ENCODE assay signal across 8 cellular contexts in the genomic region with DNA sequence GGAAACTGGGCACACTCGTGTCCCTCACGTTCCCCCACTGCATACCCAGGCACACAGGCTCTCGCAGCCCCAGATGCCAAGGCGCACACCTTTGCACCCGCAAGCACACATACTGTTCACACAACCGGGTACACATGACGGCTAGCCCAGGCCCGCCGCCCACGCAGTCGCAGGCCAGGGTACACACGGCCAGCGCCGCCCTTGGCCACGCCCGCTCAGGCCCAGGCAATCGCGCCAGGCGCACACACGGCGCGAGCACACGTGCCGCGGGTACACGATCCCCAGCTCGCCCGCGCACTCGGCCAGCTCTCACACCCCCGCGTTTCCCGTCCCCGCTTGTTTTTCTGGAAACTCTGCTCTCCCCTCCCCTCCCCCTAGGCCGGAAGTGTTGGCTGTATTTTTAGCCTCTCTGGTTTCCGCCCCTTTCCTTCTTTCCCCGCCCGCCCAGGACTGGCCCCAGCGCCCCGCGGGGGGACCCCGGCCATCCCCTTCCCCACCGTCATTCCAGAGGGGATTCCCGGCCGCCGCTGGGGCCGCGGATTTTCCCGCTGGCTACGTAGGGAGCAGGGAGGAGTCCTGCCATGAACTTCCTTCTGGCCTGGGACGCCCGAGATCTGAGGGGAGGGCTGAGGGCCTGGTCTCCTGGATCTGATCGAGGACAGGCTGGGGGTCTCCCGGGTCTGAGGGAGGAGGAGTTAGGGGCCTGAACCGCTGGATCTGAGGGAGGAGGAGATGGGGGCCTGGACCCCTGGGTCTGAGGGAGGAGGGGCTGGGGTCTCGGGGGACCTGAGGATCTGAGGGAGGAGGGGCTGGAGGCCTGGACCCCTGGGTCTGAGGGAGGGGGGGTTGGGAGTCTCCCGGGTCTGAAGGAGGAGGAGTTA. TPM values are rescaled to one million over a fixed set of nuclear protein-coding genes. Genes with fewer than 3 reads are reported as not detected.
A peak's percentile ranks its signal among the peaks of the same experiment; 100 is the strongest.
DNase-seq lines count a peak whose midpoint lies in the region; ATAC-seq, FAIRE-seq and TF ChIP-seq lines count a peak whose summit lies in the region.

No MANE protein-coding gene starts in this region.

- no peaks in the 10 kb centered on the region for H3K9me3 Mint-ChIP-seq in nephron progenitor cell

- peak overlapping the region; percentile 99 for H3K27ac Mint-ChIP-seq in nephron progenitor cell

- FAIRE-seq in A549 (lab: Jason Lieb, UNC): no peak
- peak; percentile 84 for FAIRE-seq in GM18507 (lab: Jason Lieb, UNC)

- no peak for TF ChIP-seq RAD21 in A549 (conservative IDR thresholded peaks at IDR 0.05 in 1 of 2, IDR thresholded peaks at IDR 0.05 in 1 of 2)

- CTCF ChIA-PET in A549 (lab: Yijun Ruan, JAX): interaction anchor here (1.0 to 21.4 kb wide), 9 partner anchors 8 to 1169 kb away, joined by 3 to 484 read pairs (median 6); a partner anchor contains a TSS

- H3K4me3 Mint-ChIP-seq in nephron progenitor cell: peak overlapping the region; percentile 84

- POLR2A ChIA-PET in A549 (lab: Yijun Ruan, JAX): interaction anchor here (0.5 to 9.4 kb wide), 9 partner anchors 8 to 61 kb away, joined by 3 to 140 read pairs (median 7); a partner anchor contains a TSS

- DNase-seq in A549 (ENCODE audit: low read depth in 1 of 2, low spot score in 1 of 2) (peak; percentile 75 to 91), GM18507 (ENCODE audit: extremely low spot score, insufficient read length, low read depth) (peak; percentile 44), HuH-7 (ENCODE audit: low spot score) (peak; percentile 74), activated gamma-delta T cell treated with Interleukin-2 at 50 U/mL for 16 hours (peak; percentile 84), fibroblast of villous mesenchyme (ENCODE audit: low read depth) (peak; percentile 94), nephron progenitor cell (peak; percentile 80)
- DNase-seq in stimulated activated naive CD8-positive, alpha-beta T cell treated with anti-CD3 and anti-CD28 coated beads, Interleukin-15, Interleukin-2, amounts not matched to agents 100 U/mL and 50 U/mL, for 24 hours: peak; percentile 88

- H3K27me3 Mint-ChIP-seq in nephron progenitor cell (ENCODE audit: low read depth, poor library complexity): peaks cover 4% of the 10 kb centered on the region

- ATAC-seq in A549: peak; percentile 5 to 25
- peak; percentile 1 for ATAC-seq in stimulated activated naive CD8-positive, alpha-beta T cell treated with anti-CD3 and anti-CD28 coated beads, Interleukin-15, Interleukin-2, amounts not matched to agents 100 U/mL and 50 U/mL, for 24 hours

- peak overlapping the region; percentile 94 to 99 for H3K27ac ChIP-seq in A549

- H3K4me1 Mint-ChIP-seq in nephron progenitor cell: peaks cover 66% of the 10 kb centered on the region

- TF ChIP-seq CTCF in A549 (IDR thresholded peaks at IDR 0.05): no peak
- TF ChIP-seq CTCF in fibroblast of villous mesenchyme (IDR thresholded peaks at IDR 0.05; ENCODE audit: insufficient read depth, low read depth, low read length): no peak
- TF ChIP-seq CTCF in nephron progenitor cell (IDR thresholded peaks at IDR 0.05): no peak

- TF ChIP-seq POLR2A in A549 (IDR thresholded peaks at IDR 0.05; ENCODE audit: low read length): peak; percentile 41; the same call in 1 of the 2 replicates
- peak; percentile 71 for TF ChIP-seq POLR2A in Raji (IDR thresholded peaks at IDR 0.05; ENCODE audit: insufficient read depth, low read depth, low read length)

- H3K4me3 ChIP-seq in A549 (peak overlapping the region; percentile 43), fibroblast of villous mesenchyme (ENCODE audit: low read depth, low read length) (peak overlapping the region; percentile 44)

- no peaks in the 10 kb centered on the region for H3K9me3 ChIP-seq in A549

- WGBS in A549 (ENCODE audit: missing lambda C conversion rate): 2% methylated on average over 52 of the region's 57 CpGs

- H3K4me1 ChIP-seq in A549: peaks cover 82% of the 10 kb centered on the region

- H3K4me2 ChIP-seq in A549: peak overlapping the region; percentile 95

- peaks cover 14% of the 10 kb centered on the region for H3K36me3 Mint-ChIP-seq in nephron progenitor cell (ENCODE audit: low read depth)

- no peak; a peak in 1 of 5 replicates for TF ChIP-seq EP300 in A549 (IDR thresholded peaks at IDR 0.05)

TF ChIP-seq in A549, 52 proteins besides CTCF, POLR2A, EP300 and RAD21 (continues in another document):
- no peak for TF ChIP-seq ZFP36 (IDR thresholded peaks at IDR 0.05; ENCODE audit: borderline replicate concordance, partially characterized antibody)
- no peak for TF ChIP-seq RCOR1 (IDR thresholded peaks at IDR 0.05; ENCODE audit: low read depth, low read length)
- peak; percentile 29; the same call in 1 of the 2 replicates for TF ChIP-seq ESRRA (IDR thresholded peaks at IDR 0.05; ENCODE audit: borderline replicate concordance, low read length)
- no peak for TF ChIP-seq JUNB (IDR thresholded peaks at IDR 0.05)
- TF ChIP-seq ZSCAN20 (CRISPR knock-in tag; IDR thresholded peaks at IDR 0.05): peak; percentile 61
- peak; percentile 92 for TF ChIP-seq BHLHE40 (IDR thresholded peaks at IDR 0.05; ENCODE audit: low read depth, low read length)
- no peak for TF ChIP-seq EHMT2 (IDR thresholded peaks at IDR 0.05; ENCODE audit: low read depth)
- TF ChIP-seq, protein P1, sequence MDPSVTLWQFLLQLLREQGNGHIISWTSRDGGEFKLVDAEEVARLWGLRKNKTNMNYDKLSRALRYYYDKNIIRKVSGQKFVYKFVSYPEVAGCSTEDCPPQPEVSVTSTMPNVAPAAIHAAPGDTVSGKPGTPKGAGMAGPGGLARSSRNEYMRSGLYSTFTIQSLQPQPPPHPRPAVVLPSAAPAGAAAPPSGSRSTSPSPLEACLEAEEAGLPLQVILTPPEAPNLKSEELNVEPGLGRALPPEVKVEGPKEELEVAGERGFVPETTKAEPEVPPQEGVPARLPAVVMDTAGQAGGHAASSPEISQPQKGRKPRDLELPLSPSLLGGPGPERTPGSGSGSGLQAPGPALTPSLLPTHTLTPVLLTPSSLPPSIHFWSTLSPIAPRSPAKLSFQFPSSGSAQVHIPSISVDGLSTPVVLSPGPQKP (IDR thresholded peaks at IDR 0.05; ENCODE audit: low read depth, low read length): 0 out of 2 replicates have a peak, but pooled peaks have one; percentile 54
- TF ChIP-seq, protein P2, sequence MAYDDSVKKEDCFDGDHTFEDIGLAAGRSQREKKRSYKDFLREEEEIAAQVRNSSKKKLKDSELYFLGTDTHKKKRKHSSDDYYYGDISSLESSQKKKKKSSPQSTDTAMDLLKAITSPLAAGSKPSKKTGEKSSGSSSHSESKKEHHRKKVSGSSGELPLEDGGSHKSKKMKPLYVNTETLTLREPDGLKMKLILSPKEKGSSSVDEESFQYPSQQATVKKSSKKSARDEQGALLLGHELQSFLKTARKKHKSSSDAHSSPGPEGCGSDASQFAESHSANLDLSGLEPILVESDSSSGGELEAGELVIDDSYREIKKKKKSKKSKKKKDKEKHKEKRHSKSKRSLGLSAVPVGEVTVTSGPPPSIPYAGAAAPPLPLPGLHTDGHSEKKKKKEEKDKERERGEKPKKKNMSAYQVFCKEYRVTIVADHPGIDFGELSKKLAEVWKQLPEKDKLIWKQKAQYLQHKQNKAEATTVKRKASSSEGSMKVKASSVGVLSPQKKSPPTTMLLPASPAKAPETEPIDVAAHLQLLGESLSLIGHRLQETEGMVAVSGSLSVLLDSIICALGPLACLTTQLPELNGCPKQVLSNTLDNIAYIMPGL (CRISPR knock-in tag; IDR thresholded peaks at IDR 0.05; ENCODE audit: borderline replicate concordance): peak; percentile 82; the same call in 1 of the 2 replicates
- TF ChIP-seq NPAS2 (CRISPR knock-in tag; IDR thresholded peaks at IDR 0.05; ENCODE audit: borderline replicate concordance): no peak

RNA-seq across cellular contexts. Expression of a gene that starts 4.0 kb away (rescaled TPM):
- polyA plus RNA-seq in A549 (2011; rRNA removed) (29.1 and 35.6 TPM in 2 replicates), A549 (2017; fragmentation: RNase III; extraction: RNeasy Plus Mini Kit Qiagen cat#74134 plus additional on column Dnase treatment) (16.5 to 22.1 TPM (median 18.3 TPM) in 3 replicates)
- 37.1 and 59.9 TPM in 2 replicates for polyA plus RNA-seq in A549 (2012; cell fraction: cytosol; rRNA removed)
- 113 and 124 TPM in 2 replicates for polyA plus RNA-seq in A549 (2012; cell fraction: nucleus; rRNA removed)
- 13.2 and 18.9 TPM in 2 replicates for polyA minus RNA-seq in A549 (2011; rRNA and poly(A)+ RNA removed)
- total RNA-seq in fibroblast of villous mesenchyme: 5.8 and 8.6 TPM in 2 replicates

RNA-seq across cellular contexts. Expression of a gene that starts 9.8 kb away (rescaled TPM):
- polyA plus RNA-seq in A549 (2011; rRNA removed): 21.6 and 35.1 TPM in 2 replicates
- polyA plus RNA-seq in A549 (2012; cell fraction: cytosol; rRNA removed): 17.7 and 23.5 TPM in 2 replicates
- polyA plus RNA-seq in A549 (2012; cell fraction: nucleus; rRNA removed): 94.8 and 104 TPM in 2 replicates
- polyA plus RNA-seq in A549 (2017; fragmentation: RNase III; extraction: RNeasy Plus Mini Kit Qiagen cat#74134 plus additional on column Dnase treatment): 32.2 to 41.7 TPM (median 39.1 TPM) in 3 replicates
- 43.4 and 45.6 TPM in 2 replicates for polyA minus RNA-seq in A549 (2011; rRNA and poly(A)+ RNA removed)
- total RNA-seq in fibroblast of villous mesenchyme: 25.0 and 39.3 TPM in 2 replicates

RNA-seq across cellular contexts. Expression of a gene that starts 11.5 kb away (rescaled TPM):
- 55.7 and 57.5 TPM in 2 replicates for polyA plus RNA-seq in A549 (2011; rRNA removed)
- 62.4 and 81.8 TPM in 2 replicates for polyA plus RNA-seq in A549 (2012; cell fraction: cytosol; rRNA removed)
- polyA plus RNA-seq in A549 (2012; cell fraction: nucleus; rRNA removed): 48.3 and 60.2 TPM in 2 replicates
- polyA plus RNA-seq in A549 (2017; fragmentation: RNase III; extraction: RNeasy Plus Mini Kit Qiagen cat#74134 plus additional on column Dnase treatment): 47.7 to 50.7 TPM (median 48.7 TPM) in 3 replicates
- polyA minus RNA-seq in A549 (2011; rRNA and poly(A)+ RNA removed): 48.8 and 57.0 TPM in 2 replicates
- 22.0 and 22.2 TPM in 2 replicates for total RNA-seq in fibroblast of villous mesenchyme

RNA-seq across cellular contexts. Expression of a gene that starts 11.8 kb away (rescaled TPM):
- polyA plus RNA-seq in A549 (2011; rRNA removed) (73.0 and 103 TPM in 2 replicates), A549 (2017; fragmentation: RNase III; extraction: RNeasy Plus Mini Kit Qiagen cat#74134 plus additional on column Dnase treatment) (89.4 to 110 TPM (median 108 TPM) in 3 replicates)
- 72.7 and 76.5 TPM in 2 replicates for polyA plus RNA-seq in A549 (2012; cell fraction: cytosol; rRNA removed)
- polyA plus RNA-seq in A549 (2012; cell fraction: nucleus; rRNA removed): 133 and 138 TPM in 2 replicates
- 77.6 and 78.1 TPM in 2 replicates for polyA minus RNA-seq in A549 (2011; rRNA and poly(A)+ RNA removed)
- 29.6 and 33.2 TPM in 2 replicates for total RNA-seq in fibroblast of villous mesenchyme

RNA-seq across cellular contexts. Expression of a gene that starts 33.1 kb away (rescaled TPM):
- polyA plus RNA-seq in A549 (2011; rRNA removed) (4,855 and 5,722 TPM in 2 replicates), A549 (2017; fragmentation: RNase III; extraction: RNeasy Plus Mini Kit Qiagen cat#74134 plus additional on column Dnase treatment) (4,280 to 4,348 TPM (median 4,297 TPM) in 3 replicates)
- 15,003 and 17,959 TPM in 2 replicates for polyA plus RNA-seq in A549 (2012; cell fraction: cytosol; rRNA removed)
- 8,488 and 9,467 TPM in 2 replicates for polyA plus RNA-seq in A549 (2012; cell fraction: nucleus; rRNA removed)
- 5,249 and 5,947 TPM in 2 replicates for polyA minus RNA-seq in A549 (2011; rRNA and poly(A)+ RNA removed)
- 43.2 and 48.3 TPM in 2 replicates for total RNA-seq in fibroblast of villous mesenchyme

Comparison
In these comparisons a context has a peak if more than half of its experiments do, and no peak if none do; other contexts are left out.
1. Peak in every context shown above with its lines: DNase-seq, ATAC-seq, H3K4me3 ChIP-seq and H3K27ac ChIP-seq.
2. DNase-seq: peak in every context shown above with its lines; median percentile 94 in fibroblast of villous mesenchyme; 88 in stimulated activated naive CD8-positive, alpha-beta T cell treated with anti-CD3 and anti-CD28 coated beads, Interleukin-15, Interleukin-2, amounts not matched to agents 100 U/mL and 50 U/mL, for 24 hours; 84 in activated gamma-delta T cell treated with Interleukin-2 at 50 U/mL for 16 hours; 83 in A549; 80 in nephron progenitor cell; 74 in HuH-7; 44 in GM18507.